In the genomic region with DNA sequence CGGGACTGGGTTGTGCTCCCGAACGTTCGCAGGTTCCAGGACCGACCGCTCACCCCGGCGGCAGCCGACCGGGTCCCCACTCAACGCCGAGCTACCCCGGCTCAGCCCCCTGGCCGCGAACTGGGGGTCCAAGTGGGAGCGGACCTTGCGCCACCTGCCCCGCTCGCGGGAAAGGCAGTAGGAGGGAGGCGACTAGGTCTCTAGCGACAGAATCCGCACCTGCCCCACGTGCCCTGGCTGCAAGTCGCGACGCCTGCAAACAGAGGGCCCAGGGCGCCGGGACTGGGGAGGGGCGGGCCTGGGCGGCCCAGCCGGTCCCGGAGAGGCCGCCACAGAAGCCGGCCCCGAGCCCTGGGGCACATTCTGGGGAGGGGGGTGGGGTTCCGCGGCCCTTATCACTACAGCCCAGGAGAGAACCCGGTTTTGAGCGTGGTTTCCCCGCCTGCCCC, we compare ENCODE assay signal across 11 cellular contexts.
DNase-seq lines count a peak whose midpoint lies in the region; ATAC-seq and TF ChIP-seq lines count a peak whose summit lies in the region.
"Had no signal": no experiment of that assay in that cellular context is flagged by ENCODE, and none has a peak within 500 bp of the region (broad histone marks: within the 10 kb centered on the region; RNA-seq: fewer than 3 reads in every experiment).

No MANE protein-coding gene starts in this region.

- H2BK5ac ChIP-seq in mesendoderm (ENCODE audit: low read length), result no peak overlapping the region

- H3K27me3 ChIP-seq in hepatocyte, result no peaks in the 10 kb centered on the region
- H3K27me3 ChIP-seq in mesendoderm (ENCODE audit: insufficient read depth, low read length, poor library complexity), result no peaks in the 10 kb centered on the region

- H3K56ac ChIP-seq in mesendoderm (ENCODE audit: low read length), result no peak overlapping the region

- no peak overlapping the region for H3K4ac ChIP-seq in mesendoderm (ENCODE audit: low read depth, low read length)

- H3K27ac Mint-ChIP-seq in MCF 10A (ENCODE audit: low read depth, unreplicated experiment) (no peak overlapping the region), Calu3 (ENCODE audit: unreplicated experiment) (no peak overlapping the region)
- H3K27ac Mint-ChIP-seq: nephron progenitor cell, type B pancreatic cell had no signal

- peak overlapping the region; percentile 36 for H3K4me3 Mint-ChIP-seq in MCF 10A (ENCODE audit: unreplicated experiment)
- no peak overlapping the region for H3K4me3 Mint-ChIP-seq in Calu3 (ENCODE audit: low read depth, unreplicated experiment)

- no peaks in the 10 kb centered on the region for H3K27me3 Mint-ChIP-seq in MCF 10A (ENCODE audit: insufficient read depth, unreplicated experiment)
- H3K27me3 Mint-ChIP-seq in Calu3 (ENCODE audit: unreplicated experiment), result no peaks in the 10 kb centered on the region

- CTCF ChIA-PET in MCF 10A (lab: Yijun Ruan, JAX) (no interaction called here), Calu3 (lab: Charles Lee) (no interaction called here)

- H2BK15ac ChIP-seq in mesendoderm (replicated peaks; ENCODE audit: low read depth), result no peak overlapping the region

- H3K9me3 Mint-ChIP-seq in MCF 10A (ENCODE audit: unreplicated experiment), result no peaks in the 10 kb centered on the region
- H3K9me3 Mint-ChIP-seq in Calu3 (ENCODE audit: low read depth, unreplicated experiment), result no peaks in the 10 kb centered on the region

- H3K9me3 ChIP-seq in hepatocyte (ENCODE audit: low read depth), result no peaks in the 10 kb centered on the region

- WGBS in hepatocyte (ENCODE audit: low lambda C conversion rate, missing lambda C conversion rate), result 82% methylated on average over 27 of the region's 41 CpGs
- no CpG with 5 or more reads among the region's 41 CpGs for WGBS in mesendoderm (ENCODE audit: extremely low coverage, insufficient coverage, low lambda C conversion rate)

- H3K79me2 ChIP-seq in hepatocyte, result no peaks in the 10 kb centered on the region
- H3K79me2 ChIP-seq in mesendoderm (ENCODE audit: control insufficient read depth, insufficient read depth, low read length), result no peaks in the 10 kb centered on the region

- H3K79me1 ChIP-seq in mesendoderm (ENCODE audit: low read length), result no peaks in the 10 kb centered on the region

- H3K4me3 ChIP-seq in hepatocyte (no peak overlapping the region), mesendoderm (ENCODE audit: low read length) (no peak overlapping the region)

- H3K27ac ChIP-seq in hepatocyte, result no peak overlapping the region
- H3K27ac ChIP-seq in mesendoderm (ENCODE audit: low read depth, low read length), result no peak overlapping the region

- no peak overlapping the region for H4K8ac ChIP-seq in mesendoderm (ENCODE audit: low read depth, low read length)

- H4K5ac ChIP-seq in mesendoderm (ENCODE audit: low read length), result no peak overlapping the region

- POLR2A ChIA-PET in MCF 10A (lab: Yijun Ruan, JAX), result no interaction called here

- TF ChIP-seq CTCF in MCF 10A (IDR thresholded peaks at IDR 0.05; ENCODE audit: unreplicated experiment) (no peak), hepatocyte (IDR thresholded peaks at IDR 0.05; ENCODE audit: poor library complexity) (no peak), Calu3 (IDR thresholded peaks at IDR 0.05; ENCODE audit: unreplicated experiment) (no peak)

- ATAC-seq in sciatic nerve, result peak; percentile 41

- no peaks in the 10 kb centered on the region for H3K36me3 ChIP-seq in hepatocyte (replicated peaks; ENCODE audit: insufficient read depth, low read depth)
- H3K36me3 ChIP-seq in mesendoderm (ENCODE audit: control insufficient read depth, insufficient read depth, low read length), result no peaks in the 10 kb centered on the region

- intact Hi-C loops in MCF 10A (cut with micrococcal nuclease) (loop anchor here (1.0 kb wide), 1 partner anchor 129 kb away; no protein-coding TSS in a partner anchor), sciatic nerve (cut with DNase I) (no loop called here), Calu3 (cut with micrococcal nuclease; ENCODE audit: unreplicated experiment) (no loop called here)

- H3K18ac ChIP-seq in mesendoderm (ENCODE audit: low read length), result no peak overlapping the region

- H3K4me2 ChIP-seq in hepatocyte (peak overlapping the region; percentile 78), mesendoderm (ENCODE audit: low read length) (no peak overlapping the region)

- H3K36me3 Mint-ChIP-seq in MCF 10A (ENCODE audit: insufficient read depth, unreplicated experiment) (no peaks in the 10 kb centered on the region), Calu3 (ENCODE audit: insufficient read depth, unreplicated experiment) (no peaks in the 10 kb centered on the region)
- H3K36me3 Mint-ChIP-seq: type B pancreatic cell had no signal

- H3K9ac ChIP-seq in mesendoderm (ENCODE audit: low read length), result no peak overlapping the region

- no peaks in the 10 kb centered on the region for H4K20me1 ChIP-seq in hepatocyte (ENCODE audit: insufficient read depth, poor library complexity, severe bottlenecking)

- H3K4me1 Mint-ChIP-seq in MCF 10A (ENCODE audit: insufficient read depth, unreplicated experiment), result no peaks in the 10 kb centered on the region
- no peaks in the 10 kb centered on the region for H3K4me1 Mint-ChIP-seq in Calu3 (ENCODE audit: low read depth, unreplicated experiment)
- H3K4me1 Mint-ChIP-seq: nephron progenitor cell had no signal

- no peak overlapping the region for H3K23ac ChIP-seq in mesendoderm (ENCODE audit: low read length)

- no peak overlapping the region for H2BK120ac ChIP-seq in mesendoderm (ENCODE audit: low read depth, low read length)

- H2AK5ac ChIP-seq in mesendoderm (ENCODE audit: low read length), result no peak overlapping the region

- BruUV-seq in MCF 10A (replicated peaks; lab: Mats Ljungman, UMichigan) (no TSS peak), Calu3 (replicated peaks; lab: Mats Ljungman, UMichigan) (no TSS peak)

- H3K4me1 ChIP-seq in hepatocyte (ENCODE audit: insufficient read depth) (no peaks in the 10 kb centered on the region), mesendoderm (ENCODE audit: control insufficient read depth, low read depth, low read length) (no peaks in the 10 kb centered on the region)

- no peaks in the 10 kb centered on the region for H3K9me2 ChIP-seq in hepatocyte (replicated peaks; ENCODE audit: insufficient read depth)

- DNase-seq in GM03348 (ENCODE audit: low spot score) (peak; percentile 9), MCF 10A (ENCODE audit: unreplicated experiment) (no peak), hepatocyte (ENCODE audit: low spot score) (no peak), sciatic nerve (ENCODE audit: low spot score) (no peak), Calu3 (no peak), mesendoderm (no peak), NCI-H2029 (lab: John Stamatoyannopoulos, UW) (no peak)
- DNase-seq in activated CD8-positive, alpha-beta memory T cell treated with anti-CD3 and anti-CD28 coated beads, Interleukin-2, amount 50 U/mL, for 48 hours, result no peak
- DNase-seq: NCI-H187 treated with DMSO at 0.1 percent for 48 hours had no signal

- H2AFZ ChIP-seq in hepatocyte, result no peak overlapping the region
